ENCODE assay signal across 17 cellular contexts in the genomic region with DNA sequence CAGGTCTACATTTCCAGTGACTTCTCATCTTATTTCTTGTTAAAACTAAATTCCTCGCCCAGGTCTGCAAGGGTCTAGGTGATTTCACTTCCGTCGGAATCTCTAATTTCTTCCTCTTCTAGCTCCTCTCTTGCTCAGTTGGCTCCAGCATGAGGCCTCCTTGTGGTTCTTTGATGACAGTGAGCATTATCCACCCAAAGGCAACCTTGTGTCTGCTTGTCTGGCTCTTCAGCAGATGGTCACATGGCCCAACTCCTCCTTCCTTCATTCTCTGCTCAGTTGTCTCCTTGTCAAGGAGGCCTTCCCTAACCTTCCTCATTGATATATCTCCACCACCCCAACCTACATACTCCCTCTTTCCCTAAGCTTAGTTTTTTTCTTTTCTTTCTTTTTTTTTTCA.
"Had no signal": no experiment of that assay in that cellular context is flagged by ENCODE, and none has a peak within 500 bp of the region (broad histone marks: within the 10 kb centered on the region; RNA-seq: fewer than 3 reads in every experiment).

No MANE protein-coding gene starts in this region.

- H3K9me3 Mint-ChIP-seq: activated CD4-positive, alpha-beta T cell treated with anti-CD3 and anti-CD28 coated beads, Interleukin-2, amount 10 ng/mL, durations not matched to agents 7 days and 5 days; dendritic cell treated with granulocyte-macrophage colony-stimulating factor and Interleukin-4, amounts not matched to agents 40 ng/mL and 50 ng/mL, for 4 days; nephron progenitor cell; stimulated activated naive B cell treated with anti-CD40 and anti-IgM and Interleukin-4, amounts not matched to agents 10 μg/mL and 1 μg/mL and 100 μg/mL, for 72 hours had no signal

- H3K4me3 ChIP-seq: lower lobe of right lung, right atrium auricular region had no signal

- H3K36me3 Mint-ChIP-seq: mesothelial cell of epicardium; stimulated activated naive B cell treated with anti-CD40 and anti-IgM and Interleukin-4, amounts not matched to agents 10 μg/mL and 1 μg/mL and 100 μg/mL, for 72 hours had no signal

- H3K9me3 ChIP-seq: lower lobe of right lung, right atrium auricular region had no signal

- H3K27ac Mint-ChIP-seq: activated CD4-positive, alpha-beta T cell treated with anti-CD3 and anti-CD28 coated beads, Interleukin-2, amount 10 ng/mL, durations not matched to agents 7 days and 5 days; dendritic cell treated with granulocyte-macrophage colony-stimulating factor and Interleukin-4, amounts not matched to agents 40 ng/mL and 50 ng/mL, for 4 days; mesothelial cell of epicardium; nephron progenitor cell; progenitor cell of endocrine pancreas; stimulated activated naive B cell treated with anti-CD40 and anti-IgM and Interleukin-4, amounts not matched to agents 10 μg/mL and 1 μg/mL and 100 μg/mL, for 72 hours had no signal

- H3K27me3 ChIP-seq: right atrium auricular region had no signal

- H3K27me3 Mint-ChIP-seq: activated CD4-positive, alpha-beta T cell treated with anti-CD3 and anti-CD28 coated beads, Interleukin-2, amount 10 ng/mL, durations not matched to agents 7 days and 5 days; dendritic cell treated with granulocyte-macrophage colony-stimulating factor and Interleukin-4, amounts not matched to agents 40 ng/mL and 50 ng/mL, for 4 days; progenitor cell of endocrine pancreas; stimulated activated naive B cell treated with anti-CD40 and anti-IgM and Interleukin-4, amounts not matched to agents 10 μg/mL and 1 μg/mL and 100 μg/mL, for 72 hours had no signal

- DNase-seq: activated CD4-positive, alpha-beta T cell treated with anti-CD3 and anti-CD28 coated beads, Interleukin-2, amount 10 ng/mL, durations not matched to agents 7 days and 5 days; activated CD8-positive, alpha-beta memory T cell treated with anti-CD3 and anti-CD28 coated beads, Interleukin-2, amount 50 U/mL, for 48 hours; activated gamma-delta T cell treated with Interleukin-2 at 50 U/mL for 16 hours; anterior cingulate cortex; effector memory CD4-positive, alpha-beta T cell; foreskin melanocyte; left colon; lower lobe of right lung; nephron progenitor cell; stimulated activated CD4-positive, alpha-beta T cell treated with anti-CD3 and anti-CD28 coated beads, Interleukin-15, amount 100 ng/mL, for 24 hours; stimulated activated CD4-positive, alpha-beta T cell treated with anti-CD3 and anti-CD28 coated beads, Interleukin-4, amount 100 ng/mL, for 1 hour; stimulated activated naive B cell treated with anti-CD40 and anti-IgM and Interleukin-4, amounts not matched to agents 10 μg/mL and 1 μg/mL and 100 μg/mL, for 72 hours; trophoblast cell had no signal

- H3K4me3 Mint-ChIP-seq: activated CD4-positive, alpha-beta T cell treated with anti-CD3 and anti-CD28 coated beads, Interleukin-2, amount 10 ng/mL, durations not matched to agents 7 days and 5 days; dendritic cell treated with granulocyte-macrophage colony-stimulating factor and Interleukin-4, amounts not matched to agents 40 ng/mL and 50 ng/mL, for 4 days; mesothelial cell of epicardium; nephron progenitor cell; stimulated activated naive B cell treated with anti-CD40 and anti-IgM and Interleukin-4, amounts not matched to agents 10 μg/mL and 1 μg/mL and 100 μg/mL, for 72 hours had no signal

- H3K4me1 ChIP-seq: lower lobe of right lung, right atrium auricular region had no signal

- H3K27ac ChIP-seq: lower lobe of right lung, right atrium auricular region had no signal

- H3K36me3 ChIP-seq: lower lobe of right lung, right atrium auricular region had no signal
